11 cellular contexts compared by ENCODE assay signal in the genomic region with DNA sequence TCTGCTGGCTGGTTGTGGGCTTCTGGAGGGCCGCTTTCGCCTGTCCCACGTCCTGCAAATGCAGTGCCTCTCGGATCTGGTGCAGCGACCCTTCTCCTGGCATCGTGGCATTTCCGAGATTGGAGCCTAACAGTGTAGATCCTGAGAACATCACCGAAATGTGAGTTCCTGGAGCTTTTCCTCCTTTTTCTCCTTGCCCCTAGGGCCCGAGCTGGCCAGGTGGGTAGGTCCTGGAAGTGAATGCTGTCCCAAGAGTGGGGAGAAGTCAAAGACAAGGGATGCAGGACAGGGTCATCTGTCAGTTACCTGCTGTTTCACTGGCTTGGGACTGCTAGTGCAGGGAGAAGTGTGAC. TPM values are rescaled to one million over a fixed set of nuclear protein-coding genes. Genes with fewer than 3 reads are reported as not detected.
A peak's percentile ranks its signal among the peaks of the same experiment; 100 is the strongest.
DNase-seq lines count a peak whose midpoint lies in the region; ATAC-seq and TF ChIP-seq lines count a peak whose summit lies in the region.
"Had no signal": no experiment of that assay in that cellular context is flagged by ENCODE, and none has a peak within 500 bp of the region (broad histone marks: within the 10 kb centered on the region; RNA-seq: fewer than 3 reads in every experiment).

No MANE protein-coding gene starts in this region.

- H3K27me3 ChIP-seq in hepatocyte, result peaks cover 73% of the 10 kb centered on the region

- H3K9me3 Mint-ChIP-seq in WTC11, result no peaks in the 10 kb centered on the region

- no peak overlapping the region for H3K4me3 ChIP-seq in hepatocyte

- H3K36me3 ChIP-seq in hepatocyte (replicated peaks; ENCODE audit: insufficient read depth, low read depth), result no peaks in the 10 kb centered on the region

- POLR2A ChIA-PET in WTC11 (lab: Charles Lee), result interaction anchor here (0.5 to 0.6 kb wide), 2 partner anchors 267 to 1125 kb away, joined by 3 read pairs; no protein-coding TSS in a partner anchor

- no peak for TF ChIP-seq POLR2A in erythroblast (IDR thresholded peaks at IDR 0.05; ENCODE audit: low read length)

- peak overlapping the region; percentile 97 for H3K4me2 ChIP-seq in hepatocyte

- no peak overlapping the region for H3K27ac ChIP-seq in hepatocyte

- H3K4me1 Mint-ChIP-seq in WTC11, result peaks cover 16% of the 10 kb centered on the region

- peak overlapping the region; percentile 75 for H2AFZ ChIP-seq in hepatocyte

- H3K27ac Mint-ChIP-seq in WTC11, result no peak overlapping the region

- no peaks in the 10 kb centered on the region for H4K20me1 ChIP-seq in hepatocyte (ENCODE audit: insufficient read depth, poor library complexity, severe bottlenecking)

- DNase-seq in Ammon's horn (ENCODE audit: low spot score) (peak; percentile 30), WTC11 (ENCODE audit: low spot score) (no peak), hepatocyte (ENCODE audit: low spot score) (no peak), pons (ENCODE audit: low spot score) (peak; percentile 29), COLO668 (lab: John Stamatoyannopoulos, UW; ENCODE audit: unreplicated experiment) (no peak), erythroblast (lab: John Stamatoyannopoulos, UW) (no peak), NCI-H1694 (lab: John Stamatoyannopoulos, UW) (no peak)
- DNase-seq: activated naive CD4-positive, alpha-beta T cell had no signal

- H3K79me2 ChIP-seq in hepatocyte, result no peaks in the 10 kb centered on the region

- peak overlapping the region; percentile 59 for H3K4me3 Mint-ChIP-seq in WTC11

- TF ChIP-seq CTCF in WTC11 (IDR thresholded peaks at IDR 0.05), result no peak
- no peak for TF ChIP-seq CTCF in hepatocyte (IDR thresholded peaks at IDR 0.05; ENCODE audit: poor library complexity)

- H3K9me3 ChIP-seq in hepatocyte (ENCODE audit: low read depth), result no peaks in the 10 kb centered on the region

- CTCF ChIA-PET in WTC11 (lab: Charles Lee), result interaction anchor here (0.7 to 1.5 kb wide), 14 partner anchors 21 to 754 kb away, joined by 3 to 11 read pairs (median 4); no protein-coding TSS in a partner anchor

- peaks cover 79% of the 10 kb centered on the region for H3K27me3 Mint-ChIP-seq in WTC11 (ENCODE audit: low read depth)

- H3K9me2 ChIP-seq in hepatocyte (replicated peaks; ENCODE audit: insufficient read depth), result no peaks in the 10 kb centered on the region

- H3K36me3 Mint-ChIP-seq in WTC11, result no peaks in the 10 kb centered on the region

- WGBS in hepatocyte (ENCODE audit: low lambda C conversion rate, missing lambda C conversion rate), result 49% methylated on average over 9 of the region's 9 CpGs

- H3K4me1 ChIP-seq in hepatocyte (ENCODE audit: insufficient read depth), result peaks cover 11% of the 10 kb centered on the region

- ATAC-seq in WTC11 (no peak), HG03565 (IDR thresholded peaks at IDR 0.05; ENCODE audit: unreplicated experiment) (no peak)

TF ChIP-seq in WTC11, 78 proteins besides CTCF, POLR2A, EP300 and RAD21:
- 0 out of 2 replicates have a peak, but pooled peaks have one; percentile 1 for TF ChIP-seq MAX (CRISPR knock-in tag; IDR thresholded peaks at IDR 0.05)
- TF ChIP-seq, protein P1, sequence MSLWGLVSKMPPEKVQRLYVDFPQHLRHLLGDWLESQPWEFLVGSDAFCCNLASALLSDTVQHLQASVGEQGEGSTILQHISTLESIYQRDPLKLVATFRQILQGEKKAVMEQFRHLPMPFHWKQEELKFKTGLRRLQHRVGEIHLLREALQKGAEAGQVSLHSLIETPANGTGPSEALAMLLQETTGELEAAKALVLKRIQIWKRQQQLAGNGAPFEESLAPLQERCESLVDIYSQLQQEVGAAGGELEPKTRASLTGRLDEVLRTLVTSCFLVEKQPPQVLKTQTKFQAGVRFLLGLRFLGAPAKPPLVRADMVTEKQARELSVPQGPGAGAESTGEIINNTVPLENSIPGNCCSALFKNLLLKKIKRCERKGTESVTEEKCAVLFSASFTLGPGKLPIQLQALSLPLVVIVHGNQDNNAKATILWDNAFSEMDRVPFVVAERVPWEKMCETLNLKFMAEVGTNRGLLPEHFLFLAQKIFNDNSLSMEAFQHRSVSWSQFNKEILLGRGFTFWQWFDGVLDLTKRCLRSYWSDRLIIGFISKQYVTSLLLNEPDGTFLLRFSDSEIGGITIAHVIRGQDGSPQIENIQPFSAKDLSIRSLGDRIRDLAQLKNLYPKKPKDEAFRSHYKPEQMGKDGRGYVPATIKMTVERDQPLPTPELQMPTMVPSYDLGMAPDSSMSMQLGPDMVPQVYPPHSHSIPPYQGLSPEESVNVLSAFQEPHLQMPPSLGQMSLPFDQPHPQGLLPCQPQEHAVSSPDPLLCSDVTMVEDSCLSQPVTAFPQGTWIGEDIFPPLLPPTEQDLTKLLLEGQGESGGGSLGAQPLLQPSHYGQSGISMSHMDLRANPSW (CRISPR knock-in tag; conservative IDR thresholded peaks at IDR 0.05; ENCODE audit: low read depth), result no peak
TF ChIP-seq in WTC11: peak in this region for 1.

RNA-seq across cellular contexts. Expression of gene NTRK2, which starts 1.2 kb away (rescaled TPM):
- total RNA-seq in WTC11 (2021) (0.02 to 0.05 TPM (median 0.05 TPM) in 3 replicates), hepatocyte (3.4 and 3.7 TPM in 2 replicates)
- polyA plus RNA-seq in hepatocyte, result 0.99 and 3.4 TPM in 2 replicates
- total RNA-seq: dermis microvascular lymphatic vessel endothelial cell, LHCN-M2 had no signal

Comparison
In these comparisons a context has a peak if more than half of its experiments do, and no peak if none do; other contexts are left out.
1. DNase-seq: peak in Ammon's horn (single experiment) and pons (single experiment); none in WTC11 (single experiment), hepatocyte (single experiment), COLO668 (single experiment), erythroblast (0 of 2) and NCI-H1694 (single experiment).